In genomic region chr7:108358553-108358952, GRCh38 we compare ENCODE assay signal across 10 cellular contexts.
DNase-seq lines count a peak whose midpoint lies in the region; ATAC-seq and TF ChIP-seq lines count a peak whose summit lies in the region.
"Had no signal": no experiment of that assay in that cellular context is flagged by ENCODE, and none has a peak within 500 bp of the region (broad histone marks: within the 10 kb centered on the region; RNA-seq: fewer than 3 reads in every experiment).

No MANE protein-coding gene starts in this region.

- H3K4me3 Mint-ChIP-seq in activated naive CD8-positive, alpha-beta T cell treated with anti-CD3 and anti-CD28 coated beads, Interleukin-2, amount 50 U/mL, for 24 hours = no peak overlapping the region

- intact Hi-C loops in left colon (cut with DNase I, micrococcal nuclease) (no loop called here), tibial artery (cut with DNase I; ENCODE audit: low total_unique reads) (no loop called here)

- H3K9me3 Mint-ChIP-seq in activated naive CD8-positive, alpha-beta T cell treated with anti-CD3 and anti-CD28 coated beads, Interleukin-2, amount 50 U/mL, for 24 hours = no peaks in the 10 kb centered on the region

- no peaks in the 10 kb centered on the region for H3K27me3 ChIP-seq in tibial artery

- peaks cover 0 to 5% (median 0%) of the 10 kb centered on the region in 3 donors for H3K9me3 ChIP-seq in tibial artery

- no peak for TF ChIP-seq CTCF in tibial artery (IDR thresholded peaks at IDR 0.05)

- no peaks in the 10 kb centered on the region for H3K4me1 ChIP-seq in tibial artery

- no peak overlapping the region for H3K27ac Mint-ChIP-seq in activated naive CD8-positive, alpha-beta T cell treated with anti-CD3 and anti-CD28 coated beads, Interleukin-2, amount 50 U/mL, for 24 hours

- no peak overlapping the region for H3K4me3 ChIP-seq in tibial artery

- H3K36me3 Mint-ChIP-seq in activated naive CD8-positive, alpha-beta T cell treated with anti-CD3 and anti-CD28 coated beads, Interleukin-2, amount 50 U/mL, for 24 hours (ENCODE audit: low read depth) = no peaks in the 10 kb centered on the region

- peak; percentile 84 for ATAC-seq in left colon
- ATAC-seq in activated naive CD8-positive, alpha-beta T cell treated with anti-CD3 and anti-CD28 coated beads, Interleukin-2, amount 50 U/mL, for 24 hours = no peak
- ATAC-seq: left cardiac atrium had no signal

- H3K4me1 Mint-ChIP-seq in activated naive CD8-positive, alpha-beta T cell treated with anti-CD3 and anti-CD28 coated beads, Interleukin-2, amount 50 U/mL, for 24 hours = peaks cover 5% of the 10 kb centered on the region

- DNase-seq in DMS153 (lab: John Stamatoyannopoulos, UW) (peak; percentile 95), NCI-H187 treated with DMSO at 0.1 percent for 48 hours (lab: John Stamatoyannopoulos, UW) (peak; percentile 90), T1000 (lab: John Stamatoyannopoulos, UW) (peak; percentile 63), left colon (peak in 1 of 2 donors; percentile 9), tibial artery (no peak), D341Med (ENCODE audit: low spot score) (no peak), SKM-1 (lab: John Stamatoyannopoulos, UW; ENCODE audit: unreplicated experiment) (no peak)
- DNase-seq in activated naive CD8-positive, alpha-beta T cell treated with anti-CD3 and anti-CD28 coated beads, Interleukin-2, amount 50 U/mL, for 24 hours = no peak
- DNase-seq: left cardiac atrium; stimulated activated CD4-positive, alpha-beta T cell treated with anti-CD3 and anti-CD28 coated beads, Interleukin-4, amount 100 ng/mL, for 1 hour had no signal

- H3K36me3 ChIP-seq in tibial artery = no peaks in the 10 kb centered on the region

- no peak overlapping the region for H3K27ac ChIP-seq in tibial artery

- H3K27me3 Mint-ChIP-seq in activated naive CD8-positive, alpha-beta T cell treated with anti-CD3 and anti-CD28 coated beads, Interleukin-2, amount 50 U/mL, for 24 hours = no peaks in the 10 kb centered on the region

Comparison
In these comparisons a context has a peak if more than half of its experiments do, and no peak if none do; other contexts are left out.
1. DNase-seq: peak in DMS153 (single experiment), NCI-H187 treated with DMSO at 0.1 percent for 48 hours (single experiment) and T1000 (single experiment); none in tibial artery (0 of 2), D341Med (single experiment), activated naive CD8-positive, alpha-beta T cell treated with anti-CD3 and anti-CD28 coated beads, Interleukin-2, amount 50 U/mL, for 24 hours (single experiment) and SKM-1 (single experiment).